Comparison of ENCODE assay signal across 8 cellular contexts in the genomic region with DNA sequence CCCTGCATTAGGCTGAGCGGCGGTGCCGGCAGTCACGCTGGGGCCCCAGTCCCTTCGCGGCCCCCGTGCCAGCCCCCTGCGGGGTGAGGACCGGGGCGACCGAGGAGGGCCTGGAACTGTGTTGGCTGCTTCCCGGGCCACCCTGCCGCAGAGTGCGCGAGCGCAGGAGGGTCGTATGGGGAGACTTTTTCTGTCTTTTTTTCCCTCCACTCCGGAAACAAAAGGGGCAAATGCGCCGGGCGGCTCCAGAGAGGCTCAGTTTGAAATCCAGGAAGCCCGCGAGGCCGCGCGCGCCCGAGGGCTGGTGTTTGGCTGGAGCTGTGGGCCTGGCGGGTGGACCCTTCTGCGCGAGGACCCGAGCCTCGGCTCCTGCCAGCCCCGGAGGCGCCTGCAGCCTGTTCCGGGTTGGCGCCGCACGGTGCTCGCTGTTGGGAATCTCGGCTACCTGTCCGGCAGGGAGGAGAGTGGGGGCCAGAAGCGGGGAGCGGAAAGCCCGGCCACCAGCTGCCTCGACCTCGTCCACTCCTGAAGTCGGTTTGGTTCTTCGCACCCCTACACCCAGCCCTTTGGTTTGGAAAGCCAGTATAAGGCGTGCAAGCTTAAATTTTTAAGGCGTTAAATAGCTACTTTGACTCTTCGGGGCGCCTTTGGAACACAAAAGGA. TPM values are rescaled to one million over a fixed set of nuclear protein-coding genes. Genes with fewer than 3 reads are reported as not detected.
DNase-seq lines count a peak whose midpoint lies in the region; ATAC-seq and TF ChIP-seq lines count a peak whose summit lies in the region.

No MANE protein-coding gene starts in this region.

- peak; percentile 64 for ATAC-seq in SK-N-SH treated with all-trans-retinoic acid at 6 μM for 48 hours
- ATAC-seq in naive thymus-derived CD8-positive, alpha-beta T cell: peak; percentile 22 to 32
- no peak for ATAC-seq in GM21825 (IDR thresholded peaks at IDR 0.05; ENCODE audit: unreplicated experiment)
- no peak for ATAC-seq in HG02588 (IDR thresholded peaks at IDR 0.05; ENCODE audit: unreplicated experiment)

- peak overlapping the region in 3 of 10 donors; percentile 55 to 79 (median 66) for H3K27ac Mint-ChIP-seq in naive thymus-derived CD8-positive, alpha-beta T cell

- TF ChIP-seq CTCF in epithelial cell of esophagus (IDR thresholded peaks at IDR 0.05; ENCODE audit: insufficient read depth, low read depth, low read length, missing control alignments): no peak

- peaks cover 26 to 81% (median 50%) of the 10 kb centered on the region in 5 donors for H3K27me3 Mint-ChIP-seq in naive thymus-derived CD8-positive, alpha-beta T cell

- peaks cover 0 to 2% (median 0%) of the 10 kb centered on the region in 3 donors for H3K36me3 Mint-ChIP-seq in naive thymus-derived CD8-positive, alpha-beta T cell

- H3K4me3 ChIP-seq in epithelial cell of esophagus (ENCODE audit: low read length): peak overlapping the region; percentile 78

- H3K4me1 Mint-ChIP-seq in naive thymus-derived CD8-positive, alpha-beta T cell: peaks cover 17 to 66% (median 44%) of the 10 kb centered on the region in 4 donors

- DNase-seq in NOMO-1 (lab: John Stamatoyannopoulos, UW; ENCODE audit: unreplicated experiment in 2 of 2) (peak; percentile 43 to 45), NOMO-1 treated with dmso at 0.1 percent for 144 hours (lab: John Stamatoyannopoulos, UW; ENCODE audit: unreplicated experiment) (no peak), epithelial cell of esophagus (ENCODE audit: low read depth) (no peak)
- DNase-seq in naive thymus-derived CD8-positive, alpha-beta T cell: no peak
- no peak for DNase-seq in NK-92 treated with Interleukin-12 subunit alpha and Interleukin-12 subunit beta, amount 100 ng/mL, for 24 hours (lab: John Stamatoyannopoulos, UW)

- POLR2A ChIA-PET in naive thymus-derived CD8-positive, alpha-beta T cell (lab: Charles Lee): no interaction called here

- no peaks in the 10 kb centered on the region for H3K9me3 Mint-ChIP-seq in naive thymus-derived CD8-positive, alpha-beta T cell

- H3K4me3 Mint-ChIP-seq in naive thymus-derived CD8-positive, alpha-beta T cell: peak overlapping the region; percentile 62 to 87 (median 70)

TF ChIP-seq in SK-N-SH treated with all-trans-retinoic acid at 6 μM for 48 hours, 23 proteins besides CTCF, POLR2A, EP300 and RAD21:
- TF ChIP-seq, protein P1, sequence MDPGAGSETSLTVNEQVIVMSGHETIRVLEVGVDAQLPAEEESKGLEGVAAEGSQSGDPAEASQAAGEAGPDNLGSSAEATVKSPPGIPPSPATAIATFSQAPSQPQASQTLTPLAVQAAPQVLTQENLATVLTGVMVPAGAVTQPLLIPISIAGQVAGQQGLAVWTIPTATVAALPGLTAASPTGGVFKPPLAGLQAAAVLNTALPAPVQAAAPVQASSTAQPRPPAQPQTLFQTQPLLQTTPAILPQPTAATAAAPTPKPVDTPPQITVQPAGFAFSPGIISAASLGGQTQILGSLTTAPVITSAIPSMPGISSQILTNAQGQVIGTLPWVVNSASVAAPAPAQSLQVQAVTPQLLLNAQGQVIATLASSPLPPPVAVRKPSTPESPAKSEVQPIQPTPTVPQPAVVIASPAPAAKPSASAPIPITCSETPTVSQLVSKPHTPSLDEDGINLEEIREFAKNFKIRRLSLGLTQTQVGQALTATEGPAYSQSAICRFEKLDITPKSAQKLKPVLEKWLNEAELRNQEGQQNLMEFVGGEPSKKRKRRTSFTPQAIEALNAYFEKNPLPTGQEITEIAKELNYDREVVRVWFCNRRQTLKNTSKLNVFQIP (CRISPR knock-in tag; IDR thresholded peaks at IDR 0.05; ENCODE audit: borderline replicate concordance, low read depth): no peak
- no peak for TF ChIP-seq RARB (CRISPR knock-in tag; IDR thresholded peaks at IDR 0.05)
- TF ChIP-seq ZC3H10 (CRISPR knock-in tag; IDR thresholded peaks at IDR 0.05): no peak
- no peak for TF ChIP-seq ZNF565 (CRISPR knock-in tag; conservative IDR thresholded peaks at IDR 0.05; ENCODE audit: low read depth)
- TF ChIP-seq ISL1 (CRISPR knock-in tag; IDR thresholded peaks at IDR 0.05): no peak
- TF ChIP-seq, protein P2, sequence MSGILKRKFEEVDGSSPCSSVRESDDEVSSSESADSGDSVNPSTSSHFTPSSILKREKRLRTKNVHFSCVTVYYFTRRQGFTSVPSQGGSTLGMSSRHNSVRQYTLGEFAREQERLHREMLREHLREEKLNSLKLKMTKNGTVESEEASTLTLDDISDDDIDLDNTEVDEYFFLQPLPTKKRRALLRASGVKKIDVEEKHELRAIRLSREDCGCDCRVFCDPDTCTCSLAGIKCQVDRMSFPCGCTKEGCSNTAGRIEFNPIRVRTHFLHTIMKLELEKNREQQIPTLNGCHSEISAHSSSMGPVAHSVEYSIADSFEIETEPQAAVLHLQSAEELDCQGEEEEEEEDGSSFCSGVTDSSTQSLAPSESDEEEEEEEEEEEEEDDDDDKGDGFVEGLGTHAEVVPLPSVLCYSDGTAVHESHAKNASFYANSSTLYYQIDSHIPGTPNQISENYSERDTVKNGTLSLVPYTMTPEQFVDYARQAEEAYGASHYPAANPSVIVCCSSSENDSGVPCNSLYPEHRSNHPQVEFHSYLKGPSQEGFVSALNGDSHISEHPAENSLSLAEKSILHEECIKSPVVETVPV (CRISPR knock-in tag; IDR thresholded peaks at IDR 0.05): no peak
- no peak for TF ChIP-seq GLIS3 (CRISPR knock-in tag; IDR thresholded peaks at IDR 0.05)
- no peak for TF ChIP-seq OSR1 (CRISPR knock-in tag; IDR thresholded peaks at IDR 0.05)
- TF ChIP-seq TOX (CRISPR knock-in tag; IDR thresholded peaks at IDR 0.05; ENCODE audit: borderline replicate concordance): no peak
- TF ChIP-seq, protein P3, sequence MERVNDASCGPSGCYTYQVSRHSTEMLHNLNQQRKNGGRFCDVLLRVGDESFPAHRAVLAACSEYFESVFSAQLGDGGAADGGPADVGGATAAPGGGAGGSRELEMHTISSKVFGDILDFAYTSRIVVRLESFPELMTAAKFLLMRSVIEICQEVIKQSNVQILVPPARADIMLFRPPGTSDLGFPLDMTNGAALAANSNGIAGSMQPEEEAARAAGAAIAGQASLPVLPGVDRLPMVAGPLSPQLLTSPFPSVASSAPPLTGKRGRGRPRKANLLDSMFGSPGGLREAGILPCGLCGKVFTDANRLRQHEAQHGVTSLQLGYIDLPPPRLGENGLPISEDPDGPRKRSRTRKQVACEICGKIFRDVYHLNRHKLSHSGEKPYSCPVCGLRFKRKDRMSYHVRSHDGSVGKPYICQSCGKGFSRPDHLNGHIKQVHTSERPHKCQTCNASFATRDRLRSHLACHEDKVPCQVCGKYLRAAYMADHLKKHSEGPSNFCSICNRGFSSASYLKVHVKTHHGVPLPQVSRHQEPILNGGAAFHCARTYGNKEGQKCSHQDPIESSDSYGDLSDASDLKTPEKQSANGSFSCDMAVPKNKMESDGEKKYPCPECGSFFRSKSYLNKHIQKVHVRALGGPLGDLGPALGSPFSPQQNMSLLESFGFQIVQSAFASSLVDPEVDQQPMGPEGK (CRISPR knock-in tag; IDR thresholded peaks at IDR 0.05; ENCODE audit: borderline replicate concordance): no peak
- TF ChIP-seq, protein P4, sequence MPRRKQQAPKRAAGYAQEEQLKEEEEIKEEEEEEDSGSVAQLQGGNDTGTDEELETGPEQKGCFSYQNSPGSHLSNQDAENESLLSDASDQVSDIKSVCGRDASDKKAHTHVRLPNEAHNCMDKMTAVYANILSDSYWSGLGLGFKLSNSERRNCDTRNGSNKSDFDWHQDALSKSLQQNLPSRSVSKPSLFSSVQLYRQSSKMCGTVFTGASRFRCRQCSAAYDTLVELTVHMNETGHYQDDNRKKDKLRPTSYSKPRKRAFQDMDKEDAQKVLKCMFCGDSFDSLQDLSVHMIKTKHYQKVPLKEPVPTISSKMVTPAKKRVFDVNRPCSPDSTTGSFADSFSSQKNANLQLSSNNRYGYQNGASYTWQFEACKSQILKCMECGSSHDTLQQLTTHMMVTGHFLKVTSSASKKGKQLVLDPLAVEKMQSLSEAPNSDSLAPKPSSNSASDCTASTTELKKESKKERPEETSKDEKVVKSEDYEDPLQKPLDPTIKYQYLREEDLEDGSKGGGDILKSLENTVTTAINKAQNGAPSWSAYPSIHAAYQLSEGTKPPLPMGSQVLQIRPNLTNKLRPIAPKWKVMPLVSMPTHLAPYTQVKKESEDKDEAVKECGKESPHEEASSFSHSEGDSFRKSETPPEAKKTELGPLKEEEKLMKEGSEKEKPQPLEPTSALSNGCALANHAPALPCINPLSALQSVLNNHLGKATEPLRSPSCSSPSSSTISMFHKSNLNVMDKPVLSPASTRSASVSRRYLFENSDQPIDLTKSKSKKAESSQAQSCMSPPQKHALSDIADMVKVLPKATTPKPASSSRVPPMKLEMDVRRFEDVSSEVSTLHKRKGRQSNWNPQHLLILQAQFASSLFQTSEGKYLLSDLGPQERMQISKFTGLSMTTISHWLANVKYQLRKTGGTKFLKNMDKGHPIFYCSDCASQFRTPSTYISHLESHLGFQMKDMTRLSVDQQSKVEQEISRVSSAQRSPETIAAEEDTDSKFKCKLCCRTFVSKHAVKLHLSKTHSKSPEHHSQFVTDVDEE (CRISPR knock-in tag; IDR thresholded peaks at IDR 0.05): no peak
- TF ChIP-seq SNAI2 (CRISPR knock-in tag; IDR thresholded peaks at IDR 0.05): no peak
- no peak for TF ChIP-seq TCF4 (CRISPR knock-in tag; IDR thresholded peaks at IDR 0.05; ENCODE audit: borderline replicate concordance)
- no peak for TF ChIP-seq ZNF8 (CRISPR knock-in tag; IDR thresholded peaks at IDR 0.05)
- no peak for TF ChIP-seq ZFP30 (CRISPR knock-in tag; IDR thresholded peaks at IDR 0.05)
- no peak for TF ChIP-seq CREB5 (CRISPR knock-in tag; IDR thresholded peaks at IDR 0.05; ENCODE audit: low read depth)
- no peak for TF ChIP-seq ZFP3 (CRISPR knock-in tag; IDR thresholded peaks at IDR 0.05)
- no peak for TF ChIP-seq CSDC2 (CRISPR knock-in tag; IDR thresholded peaks at IDR 0.05)
- TF ChIP-seq BACH2 (CRISPR knock-in tag; IDR thresholded peaks at IDR 0.05; ENCODE audit: borderline replicate concordance): no peak
TF ChIP-seq in SK-N-SH treated with all-trans-retinoic acid at 6 μM for 48 hours: peak in this region for 0.

RNA-seq across cellular contexts. Expression of gene PLEKHG3, which starts 0.7 kb away (rescaled TPM):
- total RNA-seq in naive thymus-derived CD8-positive, alpha-beta T cell: 1 to 10 TPM in 1 of 2 experiments, under 1 TPM in 1; 0.55 to 1.4 TPM
- polyA plus RNA-seq in naive thymus-derived CD8-positive, alpha-beta T cell: 10 to 100 TPM in 1 of 3 donors, 1 to 10 TPM in 2; 1.2 to 12.2 (median 1.6) TPM

Comparison
In these comparisons a context has a peak if more than half of its experiments do, and no peak if none do; other contexts are left out.
1. DNase-seq: peak in NOMO-1 (2 of 2); none in NOMO-1 treated with dmso at 0.1 percent for 144 hours (single experiment), epithelial cell of esophagus (single experiment), naive thymus-derived CD8-positive, alpha-beta T cell (0 of 10) and NK-92 treated with Interleukin-12 subunit alpha and Interleukin-12 subunit beta, amount 100 ng/mL, for 24 hours (single experiment).
2. ATAC-seq: peak in SK-N-SH treated with all-trans-retinoic acid at 6 μM for 48 hours (single experiment) and naive thymus-derived CD8-positive, alpha-beta T cell (2 of 2); none in GM21825 (single experiment) and HG02588 (single experiment).